In the genomic region with DNA sequence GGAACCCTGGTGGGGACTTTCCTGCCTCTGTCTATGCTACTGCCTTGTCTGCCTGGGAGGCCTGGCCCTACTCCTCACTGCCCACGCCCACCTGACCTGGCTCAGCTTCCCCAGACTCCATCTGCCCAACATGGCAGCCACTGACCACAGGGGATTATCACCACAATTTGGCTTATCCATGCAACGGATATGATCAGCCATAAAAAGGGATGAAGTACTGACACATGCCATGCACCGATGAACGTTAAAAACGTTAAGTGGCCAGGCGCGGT, we compare ENCODE assay signal across 26 cellular contexts. TPM values are rescaled to one million over a fixed set of nuclear protein-coding genes. Genes with fewer than 3 reads are reported as not detected.
"Had no signal": no experiment of that assay in that cellular context is flagged by ENCODE, and none has a peak within 500 bp of the region (broad histone marks: within the 10 kb centered on the region; RNA-seq: fewer than 3 reads in every experiment).

No MANE protein-coding gene starts in this region.

- H3K9ac ChIP-seq: parathyroid adenoma had no signal

- ATAC-seq: effector memory CD8-positive, alpha-beta T cell; left colon; lower lobe of right lung; natural killer cell; sciatic nerve had no signal

- DNase-seq: cortex of kidney; effector memory CD8-positive, alpha-beta T cell; erythroblast; esophagus squamous epithelium; foreskin melanocyte; glutamatergic neuron; hypothalamus; immature natural killer cell; kidney glomerular epithelial cell; left colon; left ventricle myocardium inferior; lower lobe of right lung; natural killer cell; stimulated activated CD4-positive, alpha-beta T cell treated with anti-CD3 and anti-CD28 coated beads, Interleukin-2, amount 100 ng/mL, for 24 hours; stimulated activated CD4-positive, alpha-beta T cell treated with anti-CD3 and anti-CD28 coated beads, Interleukin-4, amount 100 ng/mL, for 24 hours; stimulated activated naive CD4-positive, alpha-beta T cell treated with Interleukin-2 at 50 U/mL for 16 hours; stomach; thyroid gland; trophoblast cell had no signal

- H3K4me1 ChIP-seq: left ventricle myocardium inferior, lower lobe of right lung, parathyroid adenoma, prostate gland, thyroid gland had no signal

- H3K27ac Mint-ChIP-seq: effector memory CD8-positive, alpha-beta T cell; immature natural killer cell; natural killer cell; stimulated activated effector memory CD8-positive, alpha-beta T cell treated with anti-CD3 and anti-CD28 coated beads, Interleukin-12 subunit alpha, Interleukin-12 subunit beta, amount 100 ng/mL, for 72 hours had no signal

- H3K79me2 ChIP-seq: parathyroid adenoma had no signal

- H3K9me3 Mint-ChIP-seq: effector memory CD8-positive, alpha-beta T cell; immature natural killer cell; natural killer cell; stimulated activated effector memory CD8-positive, alpha-beta T cell treated with anti-CD3 and anti-CD28 coated beads, Interleukin-12 subunit alpha, Interleukin-12 subunit beta, amount 100 ng/mL, for 72 hours had no signal

- H2AFZ ChIP-seq: parathyroid adenoma had no signal

- H3K4me3 Mint-ChIP-seq: effector memory CD8-positive, alpha-beta T cell; immature natural killer cell; natural killer cell; stimulated activated effector memory CD8-positive, alpha-beta T cell treated with anti-CD3 and anti-CD28 coated beads, Interleukin-12 subunit alpha, Interleukin-12 subunit beta, amount 100 ng/mL, for 72 hours had no signal

- H3K4me3 ChIP-seq: esophagus squamous epithelium, left ventricle myocardium inferior, lower lobe of right lung, prostate gland, right atrium auricular region, stomach, thyroid gland had no signal

- FAIRE-seq: endometrium had no signal

- H3K36me3 Mint-ChIP-seq: immature natural killer cell; natural killer cell; stimulated activated effector memory CD8-positive, alpha-beta T cell treated with anti-CD3 and anti-CD28 coated beads, Interleukin-12 subunit alpha, Interleukin-12 subunit beta, amount 100 ng/mL, for 72 hours had no signal

- H3K36me3 ChIP-seq: esophagus squamous epithelium, left ventricle myocardium inferior, lower lobe of right lung, prostate gland, right atrium auricular region, stomach, thyroid gland had no signal

- H3K4me1 Mint-ChIP-seq: immature natural killer cell, natural killer cell had no signal

- H3K9me3 ChIP-seq: esophagus squamous epithelium, left ventricle myocardium inferior, lower lobe of right lung, prostate gland, right atrium auricular region, stomach, thyroid gland had no signal

- H3K27ac ChIP-seq: esophagus squamous epithelium, left ventricle myocardium inferior, lower lobe of right lung, parathyroid adenoma, prostate gland, right atrium auricular region, stomach, thyroid gland had no signal

- H3K27me3 ChIP-seq: right atrium auricular region, thyroid gland had no signal

RNA-seq across cellular contexts. Expression of a gene that starts 5.9 kb away (rescaled TPM):
- total RNA-seq: lower lobe of right lung, natural killer cell, subcutaneous adipose tissue, thyroid gland had no signal
- polyA plus RNA-seq: immature natural killer cell had no signal
